10 cellular contexts compared by ENCODE assay signal in genomic region chr6:147106759-147107401, GRCh38.
DNase-seq lines count a peak whose midpoint lies in the region; TF ChIP-seq lines count a peak whose summit lies in the region.
"Had no signal": no experiment of that assay in that cellular context is flagged by ENCODE, and none has a peak within 500 bp of the region (broad histone marks: within the 10 kb centered on the region; RNA-seq: fewer than 3 reads in every experiment).

No MANE protein-coding gene starts in this region.

- no peaks in the 10 kb centered on the region for H3K27me3 Mint-ChIP-seq in osteocyte (ENCODE audit: unreplicated experiment)

- H3K36me3 Mint-ChIP-seq in osteocyte (ENCODE audit: unreplicated experiment), result no peaks in the 10 kb centered on the region

- H3K4me1 ChIP-seq in neutrophil (ENCODE audit: control insufficient read depth in 1 of 2, insufficient read depth in 1 of 2, low read depth in 1 of 2, low read length in 1 of 2), result peaks cover 28 to 31% of the 10 kb centered on the region in 2 experiments

- H3K27me3 ChIP-seq in neutrophil, result no peaks in the 10 kb centered on the region

- DNase-seq in ELR (ENCODE audit: low read depth), result peak; percentile 34
- DNase-seq in MV-4-11 (lab: John Stamatoyannopoulos, UW), result peak; percentile 51
- DNase-seq in dedifferentiated amniotic fluid mesenchymal stem cell (ENCODE audit: extremely low spot score), result peak; percentile 45
- no peak for DNase-seq in T-helper 1 cell
- no peak for DNase-seq in osteocyte (ENCODE audit: extremely low spot score, unreplicated experiment)
- no peak for DNase-seq in NCI-H2081 treated with DMSO at 0.1 percent for 48 hours (lab: John Stamatoyannopoulos, UW)
- DNase-seq: activated CD8-positive, alpha-beta memory T cell treated with anti-CD3 and anti-CD28 coated beads, Interleukin-2, amount 50 U/mL, for 48 hours; PC-9; substantia nigra had no signal

- no peak overlapping the region for H3K4me3 Mint-ChIP-seq in osteocyte (ENCODE audit: unreplicated experiment)

- no peaks in the 10 kb centered on the region for H3K9me3 ChIP-seq in neutrophil

- H3K4me3 ChIP-seq in neutrophil (ENCODE audit: low read depth in 1 of 2, low read length in 1 of 2), result peak overlapping the region in 1 of 2 experiments; percentile 13
- H3K4me3 ChIP-seq: PC-9 had no signal

- TF ChIP-seq CTCF in neutrophil (IDR thresholded peaks at IDR 0.05) (no peak), osteocyte (IDR thresholded peaks at IDR 0.05) (no peak)

- H3K27ac ChIP-seq in neutrophil, result peak overlapping the region; percentile 25
- H3K27ac ChIP-seq: PC-9 had no signal

- H3K4me1 Mint-ChIP-seq in osteocyte (ENCODE audit: unreplicated experiment), result peaks cover 10% of the 10 kb centered on the region

- no peak overlapping the region for H3K27ac Mint-ChIP-seq in osteocyte (ENCODE audit: unreplicated experiment)

- H3K36me3 ChIP-seq in neutrophil, result no peaks in the 10 kb centered on the region

- no peaks in the 10 kb centered on the region for H3K9me3 Mint-ChIP-seq in osteocyte (ENCODE audit: unreplicated experiment)

Comparison
In these comparisons a context has a peak if more than half of its experiments do, and no peak if none do; other contexts are left out.
1. DNase-seq: peak in ELR (single experiment), MV-4-11 (single experiment) and dedifferentiated amniotic fluid mesenchymal stem cell (single experiment); none in T-helper 1 cell (0 of 5), osteocyte (single experiment) and NCI-H2081 treated with DMSO at 0.1 percent for 48 hours (single experiment).